Comparison of ENCODE assay signal across 15 cellular contexts in genomic region chr7:147096629-147097028, GRCh38.
"Had no signal": no experiment of that assay in that cellular context is flagged by ENCODE, and none has a peak within 500 bp of the region (broad histone marks: within the 10 kb centered on the region; RNA-seq: fewer than 3 reads in every experiment).

No MANE protein-coding gene starts in this region.

- H3K4me1 ChIP-seq: esophagus squamous epithelium, gastroesophageal sphincter, right atrium auricular region, sigmoid colon had no signal

- H3K27ac ChIP-seq: esophagus squamous epithelium, gastroesophageal sphincter, right atrium auricular region, sigmoid colon, skin epidermis had no signal

- H3K4me3 ChIP-seq: esophagus squamous epithelium, gastroesophageal sphincter, mucosa of descending colon, right atrium auricular region, sigmoid colon, skin epidermis had no signal

- ATAC-seq: gastroesophageal sphincter, left lobe of liver, mucosa of descending colon, natural killer cell had no signal

- DNase-seq: esophagus squamous epithelium; foreskin fibroblast; glutamatergic neuron; islet precursor cell; mammary epithelial cell; mucosa of descending colon; natural killer cell; sigmoid colon; stimulated activated CD4-positive, alpha-beta T cell treated with anti-CD3 and anti-CD28 coated beads, Interleukin-2, amount 100 ng/mL, for 24 hours; stimulated activated CD4-positive, alpha-beta T cell treated with anti-CD3 and anti-CD28 coated beads, Interleukin-4, amount 100 ng/mL, for 4 hours; stimulated activated naive CD4-positive, alpha-beta T cell had no signal

- H3K27me3 ChIP-seq: esophagus squamous epithelium, gastroesophageal sphincter, right atrium auricular region, sigmoid colon had no signal

- H3K9me3 ChIP-seq: gastroesophageal sphincter, right atrium auricular region, sigmoid colon had no signal

- H3K36me3 ChIP-seq: esophagus squamous epithelium, gastroesophageal sphincter, right atrium auricular region, sigmoid colon had no signal
